Comparison of ENCODE assay signal across 23 cellular contexts in the genomic region with DNA sequence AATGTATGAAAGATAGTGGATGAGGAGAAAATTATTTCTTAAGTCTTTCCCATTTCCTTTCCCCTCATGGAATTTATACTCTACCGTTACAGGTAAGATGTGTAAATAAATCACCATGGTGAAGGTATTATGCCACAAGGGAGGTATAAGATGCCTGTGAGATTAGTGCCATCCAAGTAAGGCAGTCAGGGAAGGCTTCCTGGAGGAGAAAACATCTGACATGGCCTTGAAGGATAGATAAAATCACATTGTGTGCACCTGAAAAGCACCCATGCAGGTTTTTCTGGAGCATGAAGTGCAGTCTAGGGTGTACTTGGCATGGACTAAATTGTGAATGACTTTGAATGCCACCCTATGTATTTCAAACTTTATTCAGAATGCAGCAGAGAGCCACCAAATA. TPM values are rescaled to one million over a fixed set of nuclear protein-coding genes. Genes with fewer than 3 reads are reported as not detected.
A peak's percentile ranks its signal among the peaks of the same experiment; 100 is the strongest.
DNase-seq lines count a peak whose midpoint lies in the region; ATAC-seq, FAIRE-seq and TF ChIP-seq lines count a peak whose summit lies in the region.
"Had no signal": no experiment of that assay in that cellular context is flagged by ENCODE, and none has a peak within 500 bp of the region (broad histone marks: within the 10 kb centered on the region; RNA-seq: fewer than 3 reads in every experiment).

No MANE protein-coding gene starts in this region.

- H3K4me3 ChIP-seq in heart right ventricle: no peak overlapping the region
- no peak overlapping the region for H3K4me3 ChIP-seq in astrocyte (ENCODE audit: insufficient read depth, low read depth, low read length)
- H3K4me3 ChIP-seq in muscle layer of colon (ENCODE audit: low read depth in 1 of 2, low read length in 2 of 2): no peak overlapping the region
- H3K4me3 ChIP-seq in stomach: no peak overlapping the region
- H3K4me3 ChIP-seq: GM12878, Peyer's patch had no signal

- H3K27me3 Mint-ChIP-seq in astrocyte (ENCODE audit: low read depth, unreplicated experiment): no peaks in the 10 kb centered on the region
- H3K27me3 Mint-ChIP-seq: CD4-positive, CD25-positive, alpha-beta regulatory T cell had no signal

- no peak overlapping the region for H3K4me2 ChIP-seq in astrocyte (ENCODE audit: low read length)

- no peak for TF ChIP-seq CTCF in heart right ventricle (IDR thresholded peaks at IDR 0.05)
- TF ChIP-seq CTCF in astrocyte (IDR thresholded peaks at IDR 0.05; ENCODE audit: insufficient read depth, low read depth, low read length): no peak
- no peak for TF ChIP-seq CTCF in stomach (IDR thresholded peaks at IDR 0.05)

- H3K27me3 ChIP-seq in heart right ventricle (no peaks in the 10 kb centered on the region), astrocyte (ENCODE audit: insufficient read depth, low read length) (no peaks in the 10 kb centered on the region), muscle layer of colon (ENCODE audit: control insufficient read depth in 1 of 2, insufficient read depth in 2 of 2, low read length in 2 of 2) (no peaks in the 10 kb centered on the region), stomach (no peaks in the 10 kb centered on the region)
- H3K27me3 ChIP-seq: Peyer's patch had no signal

- peak overlapping the region in 7 of 10 donors; percentile 12 to 88 (median 23) for H3K27ac ChIP-seq in heart right ventricle
- no peak overlapping the region for H3K27ac ChIP-seq in astrocyte (ENCODE audit: low read depth, low read length)
- H3K27ac ChIP-seq in muscle layer of colon (ENCODE audit: low read depth, low read length): peak overlapping the region; percentile 60
- H3K27ac ChIP-seq in substantia nigra (ENCODE audit: low read depth, low read length, poor library complexity, severe bottlenecking): peak overlapping the region; percentile 97
- H3K27ac ChIP-seq in stomach: no peak overlapping the region
- H3K27ac ChIP-seq: Peyer's patch had no signal

- H4K20me1 ChIP-seq in astrocyte (ENCODE audit: insufficient read depth, low read length): peaks cover 96% of the 10 kb centered on the region

- H3K27ac Mint-ChIP-seq in astrocyte (ENCODE audit: unreplicated experiment): no peak overlapping the region
- H3K27ac Mint-ChIP-seq: H9 had no signal

- intact Hi-C loops in heart right ventricle (cut with DNase I) (loop anchor here in 1 of 10 donors (5.0 kb wide), 1 partner anchor 40 kb away; no protein-coding TSS in a partner anchor), left cardiac atrium (cut with DNase I) (no loop called here), stomach (cut with DNase I; ENCODE audit: low total_unique reads) (no loop called here)

- peaks cover 23% of the 10 kb centered on the region for H3K4me1 Mint-ChIP-seq in astrocyte (ENCODE audit: low read depth, unreplicated experiment)

- H3K9me3 ChIP-seq in heart right ventricle (no peaks in the 10 kb centered on the region), astrocyte (ENCODE audit: insufficient read depth, low read depth, low read length) (no peaks in the 10 kb centered on the region), muscle layer of colon (ENCODE audit: low read length) (no peaks in the 10 kb centered on the region), stomach (no peaks in the 10 kb centered on the region)
- H3K9me3 ChIP-seq: Peyer's patch had no signal

- peaks cover 30 to 100% (median 90%) of the 10 kb centered on the region in 9 donors for H3K4me1 ChIP-seq in heart right ventricle
- H3K4me1 ChIP-seq in astrocyte (ENCODE audit: insufficient read depth, low read length): no peaks in the 10 kb centered on the region
- H3K4me1 ChIP-seq in muscle layer of colon (ENCODE audit: insufficient read depth, low read length): peaks cover 96% of the 10 kb centered on the region
- H3K4me1 ChIP-seq in stomach: peaks cover 60 to 96% (median 87%) of the 10 kb centered on the region in 4 donors

- no peak for TF ChIP-seq POLR2A in stomach (IDR thresholded peaks at IDR 0.05)

- no peak for TF ChIP-seq EP300 in stomach (IDR thresholded peaks at IDR 0.05)

- H3K36me3 ChIP-seq in heart right ventricle: peaks cover 0 to 4% (median 0%) of the 10 kb centered on the region in 9 donors
- no peaks in the 10 kb centered on the region for H3K36me3 ChIP-seq in astrocyte (ENCODE audit: insufficient read depth, low read length)
- peaks cover 9% of the 10 kb centered on the region for H3K36me3 ChIP-seq in muscle layer of colon (ENCODE audit: insufficient read depth, low read length)
- no peaks in the 10 kb centered on the region for H3K36me3 ChIP-seq in stomach
- H3K36me3 ChIP-seq: Peyer's patch had no signal

- no peak overlapping the region for H3K4me3 Mint-ChIP-seq in astrocyte (ENCODE audit: unreplicated experiment)
- H3K4me3 Mint-ChIP-seq: H9 had no signal

- WGBS in heart right ventricle, 2 donors: 85 to 96% methylated on average over 1 of the region's 1 CpG
- 38 to 77% (median 61%) methylated on average over 1 of the region's 1 CpG for WGBS in stomach, 5 donors

- H3K79me2 ChIP-seq in astrocyte (ENCODE audit: insufficient read depth, low read length): peaks cover 98% of the 10 kb centered on the region

- ATAC-seq in heart right ventricle: no peak
- ATAC-seq in left cardiac atrium: no peak
- ATAC-seq in GM18907 (IDR thresholded peaks at IDR 0.05; ENCODE audit: unreplicated experiment): no peak
- ATAC-seq: GM12878 had no signal

- FAIRE-seq in astrocyte (lab: Jason Lieb, UNC): peak; percentile 13
- FAIRE-seq: A204.1, GM12878 had no signal

- no peaks in the 10 kb centered on the region for H3K9me3 Mint-ChIP-seq in astrocyte (ENCODE audit: unreplicated experiment)
- H3K9me3 Mint-ChIP-seq: CD4-positive, CD25-positive, alpha-beta regulatory T cell; H9 had no signal

- H3K9ac ChIP-seq in astrocyte (ENCODE audit: low read length) (no peak overlapping the region), muscle layer of colon (ENCODE audit: low read length) (no peak overlapping the region)

- DNase-seq in heart right ventricle: no peak
- DNase-seq in left cardiac atrium: no peak
- no peak for DNase-seq in astrocyte (ENCODE audit: low read depth)
- no peak for DNase-seq in substantia nigra (lab: John Stamatoyannopoulos, UW)
- no peak for DNase-seq in DMS53 (lab: John Stamatoyannopoulos, UW)
- no peak for DNase-seq in stomach
- DNase-seq: CD4-positive, CD25-positive, alpha-beta regulatory T cell; COR-L47; DMS 273 treated with DMSO at 0.1 percent for 48 hours; DND-41; H9; KG1; NCI-H1092; NCI-H1436; NCI-H187 treated with DMSO at 0.1 percent for 48 hours; NCI-H2227 treated with DMSO at 0.1 percent for 48 hours; NCI-H510A treated with DMSO at 0.1 percent for 48 hours; NCI-H774; Peyer's patch had no signal

- no peak overlapping the region for H2AFZ ChIP-seq in astrocyte (ENCODE audit: low read depth, low read length)

- H3K36me3 Mint-ChIP-seq in astrocyte (ENCODE audit: low read depth, unreplicated experiment): peaks cover 15% of the 10 kb centered on the region

RNA-seq across cellular contexts. Expression of a gene that starts 15.3 kb away (rescaled TPM):
- total RNA-seq in heart right ventricle (10 to 100 TPM; 59.7 to 95.0 (median 85.2) TPM), left cardiac atrium (10 to 100 TPM; 52.0 to 60.3 TPM), astrocyte (66.5 and 70.2 TPM in 2 replicates), stomach (10 to 100 TPM; 23.9 to 74.5 (median 50.0) TPM)
- polyA plus RNA-seq in heart right ventricle (10 to 100 TPM; 17.2 to 18.7 TPM), stomach (10 to 100 TPM in 2 of 3 donors, 1 to 10 TPM in 1; 8.3 to 17.6 (median 15.9) TPM)

Comparison
In these comparisons a context has a peak if more than half of its experiments do, and no peak if none do; other contexts are left out.
1. H3K27ac ChIP-seq: peak in heart right ventricle (7 of 10), muscle layer of colon (single experiment) and substantia nigra (single experiment); none in astrocyte (single experiment) and stomach (0 of 5).